In genomic region chr20:4230651-4231050, GRCh38 we compare ENCODE assay signal across 1 cellular context.
TF ChIP-seq lines count a peak whose summit lies in the region.

No MANE protein-coding gene starts in this region.

TF ChIP-seq in SK-N-SH treated with all-trans-retinoic acid at 6 μM for 48 hours, 23 proteins besides CTCF, POLR2A, EP300 and RAD21:
- TF ChIP-seq CSDC2 (CRISPR knock-in tag; IDR thresholded peaks at IDR 0.05) (no peak), PPARA (CRISPR knock-in tag; IDR thresholded peaks at IDR 0.05; ENCODE audit: borderline replicate concordance) (no peak), BACH2 (CRISPR knock-in tag; IDR thresholded peaks at IDR 0.05; ENCODE audit: borderline replicate concordance) (no peak), RARB (CRISPR knock-in tag; IDR thresholded peaks at IDR 0.05) (no peak), ZNF70 (CRISPR knock-in tag; IDR thresholded peaks at IDR 0.05) (no peak), GLIS3 (CRISPR knock-in tag; IDR thresholded peaks at IDR 0.05) (no peak)
